8 cellular contexts compared by ENCODE assay signal in genomic region chr9:133375116-133375723, GRCh38. TPM values are rescaled to one million over a fixed set of nuclear protein-coding genes. Genes with fewer than 3 reads are reported as not detected.
DNase-seq lines count a peak whose midpoint lies in the region; ATAC-seq and TF ChIP-seq lines count a peak whose summit lies in the region.

No MANE protein-coding gene starts in this region.

- no peaks in the 10 kb centered on the region for H3K9me3 Mint-ChIP-seq in Calu3 (ENCODE audit: low read depth, unreplicated experiment)

- TF ChIP-seq EP300 in ovary (IDR thresholded peaks at IDR 0.05): no peak

- H3K27ac ChIP-seq in HL-60 (replicated peaks) (peak overlapping the region; percentile 95), VCaP (peak overlapping the region; percentile 98), ovary (peak overlapping the region; percentile 45 to 91)

- BruUV-seq in Calu3 (replicated peaks; lab: Mats Ljungman, UMichigan): no TSS peak

- peaks cover 12% of the 10 kb centered on the region for H3K4me1 Mint-ChIP-seq in Calu3 (ENCODE audit: low read depth, unreplicated experiment)

- peaks cover 11% of the 10 kb centered on the region for H3K4me1 ChIP-seq in ovary (ENCODE audit: insufficient read depth)

- intact Hi-C loops in Calu3 (cut with micrococcal nuclease; ENCODE audit: unreplicated experiment) (loop anchor here (2.0 kb wide), 1 partner anchor 18 kb away; the partner anchor contains the start of genes SURF1 and SURF2), ovary (cut with DNase I) (no loop called here)

- H3K27me3 ChIP-seq in HL-60 (ENCODE audit: insufficient read depth, poor library complexity, severe bottlenecking): no peaks in the 10 kb centered on the region
- no peaks in the 10 kb centered on the region for H3K27me3 ChIP-seq in ovary

- ATAC-seq in GM19351 (IDR thresholded peaks at IDR 0.05; ENCODE audit: unreplicated experiment): peak; percentile 7

- 0 to 1% (median 0%) methylated on average over 16 to 39 of the region's 39 CpGs for WGBS in ovary, 3 donors

- no peaks in the 10 kb centered on the region for H3K9me3 ChIP-seq in ovary

- H3K4me3 ChIP-seq in HL-60 (replicated peaks; ENCODE audit: insufficient read depth, low read length): peak overlapping the region; percentile 82
- peak overlapping the region; percentile 96 for H3K4me3 ChIP-seq in fibroblast of mammary gland (ENCODE audit: control insufficient read depth, low read depth, low read length)
- peak overlapping the region; percentile 93 for H3K4me3 ChIP-seq in ovary

- TF ChIP-seq POLR2A in ovary (IDR thresholded peaks at IDR 0.05): no peak

- peaks cover 35% of the 10 kb centered on the region for H3K36me3 Mint-ChIP-seq in Calu3 (ENCODE audit: insufficient read depth, unreplicated experiment)

- peak overlapping the region; percentile 88 for H3K27ac Mint-ChIP-seq in Calu3 (ENCODE audit: unreplicated experiment)

- peak overlapping the region; percentile 89 for H3K4me3 Mint-ChIP-seq in Calu3 (ENCODE audit: low read depth, unreplicated experiment)

- TF ChIP-seq CTCF in Calu3 (IDR thresholded peaks at IDR 0.05; ENCODE audit: unreplicated experiment) (no peak), HL-60 (IDR thresholded peaks at IDR 0.05; ENCODE audit: insufficient read depth, low read length) (no peak), VCaP (conservative IDR thresholded peaks at IDR 0.05) (peak; percentile 45), fibroblast of mammary gland (conservative IDR thresholded peaks at IDR 0.05; ENCODE audit: control insufficient read depth, insufficient read depth, low read depth, low read length) (no peak), ovary (IDR thresholded peaks at IDR 0.05) (no peak)

- CTCF ChIA-PET in Calu3 (lab: Charles Lee): no interaction called here

- DNase-seq in Calu3 (peak; percentile 12), HL-60 (ENCODE audit: low read depth in 1 of 2, low spot score in 1 of 2) (peak in 1 of 2 experiments; percentile 63), fibroblast of mammary gland (ENCODE audit: low read depth) (peak; percentile 50), ovary (no peak), NCI-H2107 treated with DMSO at 0.1 percent for 48 hours (lab: John Stamatoyannopoulos, UW; ENCODE audit: unreplicated experiment) (no peak)
- no peak for DNase-seq in effector CD4-positive, alpha-beta T cell

- H3K36me3 ChIP-seq in ovary: no peaks in the 10 kb centered on the region

- H3K27me3 Mint-ChIP-seq in Calu3 (ENCODE audit: unreplicated experiment): no peaks in the 10 kb centered on the region

RNA-seq across cellular contexts. Expression of gene SURF4, which starts 0.6 kb away (rescaled TPM):
- total RNA-seq in Calu3 (2022) (128 and 129 TPM in 2 replicates), ovary (100 to 1,000 TPM in 4 of 7 donors, 10 to 100 TPM in 3; 58.7 to 126 (median 107) TPM)
- 100 to 1,000 TPM in 1 of 2 donors, 10 to 100 TPM in 1; 73.8 to 165 TPM for polyA plus RNA-seq in ovary

RNA-seq across cellular contexts. Expression of gene STKLD1, which starts 0.9 kb away (rescaled TPM):
- total RNA-seq in Calu3 (2022): 0.71 and 0.94 TPM in 2 replicates
- total RNA-seq in ovary: 1 to 10 TPM in 5 of 7 donors, under 1 TPM in 2; 0.48 to 1.7 (median 1.2) TPM
- 1 to 10 TPM; 1.3 to 2.3 TPM for polyA plus RNA-seq in ovary

RNA-seq across cellular contexts. Expression of gene SURF2, which starts 18.9 kb away (rescaled TPM):
- total RNA-seq in Calu3 (2022) (20.6 and 22.9 TPM in 2 replicates), ovary (10 to 100 TPM; 13.7 to 30.4 (median 15.8) TPM)
- polyA plus RNA-seq in ovary: 10 to 100 TPM in 1 of 2 donors, 1 to 10 TPM in 1; 8.6 to 21.4 TPM

RNA-seq across cellular contexts. Expression of gene SURF1, which starts 18.9 kb away (rescaled TPM):
- total RNA-seq in Calu3 (2022) (47.9 and 50.9 TPM in 2 replicates), ovary (10 to 100 TPM; 23.5 to 44.7 (median 33.8) TPM)
- polyA plus RNA-seq in ovary: 10 to 100 TPM; 36.8 to 51.3 TPM

RNA-seq across cellular contexts. Expression of gene RPL7A, which starts 27.2 kb away (rescaled TPM):
- 835 and 904 TPM in 2 replicates for total RNA-seq in Calu3 (2022)
- total RNA-seq in ovary: 1,000 to 10,000 TPM; 3,805 to 5,253 (median 4,187) TPM
- 1,000 to 10,000 TPM; 5,821 to 6,397 TPM for polyA plus RNA-seq in ovary

Comparison
In these comparisons a context has a peak if more than half of its experiments do, and no peak if none do; other contexts are left out.
1. DNase-seq: peak in Calu3 (single experiment) and fibroblast of mammary gland (single experiment); none in ovary (0 of 5), effector CD4-positive, alpha-beta T cell (single experiment) and NCI-H2107 treated with DMSO at 0.1 percent for 48 hours (single experiment).
2. Peak in every context shown above with its lines, with median percentiles within 50 percentile points of each other: H3K27ac ChIP-seq and H3K4me3 ChIP-seq.